Comparison of ENCODE assay signal across 8 cellular contexts in genomic region chr20:31572701-31573554, GRCh38. TPM values are rescaled to one million over a fixed set of nuclear protein-coding genes. Genes with fewer than 3 reads are reported as not detected.
DNase-seq lines count a peak whose midpoint lies in the region; ATAC-seq and TF ChIP-seq lines count a peak whose summit lies in the region.

No MANE protein-coding gene starts in this region.

- peak overlapping the region; percentile 62 for H3K4me3 ChIP-seq in AG04449 (ENCODE audit: low read depth, low read length)
- H3K4me3 ChIP-seq in cardiac fibroblast (replicated peaks in 1 of 2; ENCODE audit: low read depth in 2 of 2, low read length in 2 of 2), result peak overlapping the region; percentile 48 to 54
- H3K4me3 ChIP-seq in spleen, result peak overlapping the region; percentile 22 to 74 (median 50)

- POLR2A ChIA-PET in AG04449 (lab: Yijun Ruan, JAX) (interaction anchor here (0.6 to 4.4 kb wide), 12 partner anchors 12 to 39 kb away, joined by 3 to 51 read pairs (median 5); partner anchors contain the start of gene ID1), WTC11 (lab: Charles Lee) (interaction anchor here (0.6 to 5.2 kb wide), 14 partner anchors 10 to 1604 kb away, joined by 3 to 73 read pairs (median 8); partner anchors contain the start of gene ID1)

- peaks cover 6% of the 10 kb centered on the region for H3K36me3 Mint-ChIP-seq in WTC11

- peak overlapping the region; percentile 97 for H3K27ac Mint-ChIP-seq in WTC11

- no peaks in the 10 kb centered on the region for H3K9me3 Mint-ChIP-seq in WTC11

- H3K4me1 ChIP-seq in spleen, result peaks cover 9 to 53% (median 40%) of the 10 kb centered on the region in 6 donors

- peak overlapping the region; percentile 80 to 97 (median 94) for H3K27ac ChIP-seq in spleen

- H3K27me3 Mint-ChIP-seq in WTC11 (ENCODE audit: low read depth), result no peaks in the 10 kb centered on the region; the same call in 1 of the 2 replicates

- H3K9me3 ChIP-seq in spleen, result no peaks in the 10 kb centered on the region

- no peaks in the 10 kb centered on the region for H3K27me3 ChIP-seq in spleen (replicated peaks in 1 of 7)

- peaks cover 60% of the 10 kb centered on the region for H3K4me1 Mint-ChIP-seq in WTC11

- intact Hi-C loops in spleen (cut with DNase I; ENCODE audit: low total_unique reads), result no loop called here

- peak in 2 of 3 donors; percentile 57 to 58 for TF ChIP-seq POLR2A in spleen (IDR thresholded peaks at IDR 0.05)

- CTCF ChIA-PET in AG04449 (lab: Yijun Ruan, JAX), result interaction anchor here (0.6 to 30.9 kb wide), 6 partner anchors 13 to 151 kb away, joined by 3 to 1856 read pairs (median 4); partner anchors contain the start of gene ID1
- CTCF ChIA-PET in WTC11 (lab: Charles Lee), result interaction anchor here (0.6 to 15.0 kb wide), 12 partner anchors 13 to 169 kb away, joined by 3 to 927 read pairs (median 6); partner anchors contain the start of genes BCL2L1 and ID1

- ATAC-seq in GM18909 (IDR thresholded peaks at IDR 0.05; ENCODE audit: poor library complexity, unreplicated experiment), result peak; percentile 89
- peak; percentile 81 for ATAC-seq in HG03159 (IDR thresholded peaks at IDR 0.05; ENCODE audit: unreplicated experiment)
- ATAC-seq in WTC11, result peak; percentile 82

- peak overlapping the region; percentile 83 for H3K4me3 Mint-ChIP-seq in WTC11

- TF ChIP-seq CTCF in AG04449 (IDR thresholded peaks at IDR 0.05; ENCODE audit: insufficient read depth, low read length, missing control alignments) (no peak), WTC11 (IDR thresholded peaks at IDR 0.05) (no peak), cardiac fibroblast (IDR thresholded peaks at IDR 0.05; ENCODE audit: low read depth, low read length) (no peak), spleen (IDR thresholded peaks at IDR 0.05 in 8 of 11, conservative IDR thresholded peaks at IDR 0.05 in 3 of 11) (peak in 3 of 11 experiments; percentile 9 to 36 (median 13))

- DNase-seq in AG04449 (ENCODE audit: low read depth, low spot score) (peak; percentile 89), NCI-H2227 (lab: John Stamatoyannopoulos, UW; ENCODE audit: unreplicated experiment) (peak; percentile 98), WTC11 (ENCODE audit: low spot score) (peak; percentile 94), cardiac fibroblast (ENCODE audit: low read depth in 2 of 2) (peak; percentile 99), inferior parietal cortex (ENCODE audit: extremely low spot score) (peak; percentile 78), spleen (peak; percentile 98)

- WGBS in spleen, 5 donors, result 1% methylated on average over 20 to 63 of the region's 63 CpGs

- H3K36me3 ChIP-seq in spleen, result peaks cover 0 to 32% (median 7%) of the 10 kb centered on the region in 6 donors

TF ChIP-seq in WTC11, 78 proteins besides CTCF, POLR2A, EP300 and RAD21 (continues in another document):
- TF ChIP-seq STAT6 (CRISPR knock-in tag; conservative IDR thresholded peaks at IDR 0.05; ENCODE audit: low read depth) (no peak), EMX1 (CRISPR knock-in tag; IDR thresholded peaks at IDR 0.05) (peak; percentile 61; the same call in 1 of the 2 replicates), SMAD3 (CRISPR knock-in tag; IDR thresholded peaks at IDR 0.05; ENCODE audit: borderline replicate concordance) (no peak), ZNF671 (CRISPR knock-in tag; IDR thresholded peaks at IDR 0.05) (peak; percentile 13; the same call in 1 of the 2 replicates), NR2C2 (CRISPR knock-in tag; IDR thresholded peaks at IDR 0.05) (peak; percentile 78; the same call in 1 of the 2 replicates), ZMAT4 (CRISPR knock-in tag; IDR thresholded peaks at IDR 0.05) (peak; percentile 85), PRRX2 (CRISPR knock-in tag; IDR thresholded peaks at IDR 0.05) (peak; percentile 90; the same call in 1 of the 2 replicates), ZNF396 (CRISPR knock-in tag; IDR thresholded peaks at IDR 0.05; ENCODE audit: borderline replicate concordance) (no peak), GRHL2 (CRISPR knock-in tag; IDR thresholded peaks at IDR 0.05; ENCODE audit: insufficient replicate concordance, severe bottlenecking) (no peak), HMGXB4 (CRISPR knock-in tag; IDR thresholded peaks at IDR 0.05) (peak; percentile 41; the same call in 1 of the 2 replicates), ZNF532 (CRISPR knock-in tag; IDR thresholded peaks at IDR 0.05; ENCODE audit: borderline replicate concordance) (no peak), CDX4 (CRISPR knock-in tag; IDR thresholded peaks at IDR 0.05; ENCODE audit: borderline replicate concordance) (peak; percentile 79; the same call in 1 of the 2 replicates)

RNA-seq across cellular contexts. Expression of gene ID1, which starts 32.2 kb away (rescaled TPM):
- total RNA-seq in WTC11 (2021) (88.8 to 158 TPM (median 149 TPM) in 3 replicates), spleen (100 to 1,000 TPM in 5 of 7 donors, 10 to 100 TPM in 2; 77.1 to 222 (median 124) TPM)
- 100 to 1,000 TPM in 2 of 3 donors, 10 to 100 TPM in 1; 47.6 to 131 (median 122) TPM for polyA plus RNA-seq in spleen

RNA-seq across cellular contexts. Expression of gene HM13, which starts 58.7 kb away (rescaled TPM):
- total RNA-seq in WTC11 (2021) (93.3 to 103 TPM (median 101 TPM) in 3 replicates), spleen (100 to 1,000 TPM in 5 of 7 donors, 10 to 100 TPM in 2; 66.7 to 122 (median 104) TPM)
- 100 to 1,000 TPM in 1 of 3 donors, 10 to 100 TPM in 2; 62.1 to 105 (median 67.6) TPM for polyA plus RNA-seq in spleen

Comparison
In these comparisons a context has a peak if more than half of its experiments do, and no peak if none do; other contexts are left out.
1. Peak in every context shown above with its lines: DNase-seq, ATAC-seq, H3K4me3 ChIP-seq and H3K27ac ChIP-seq.